ENCODE assay signal across 9 cellular contexts in genomic region chr12:1474059-1474537, GRCh38.
DNase-seq lines count a peak whose midpoint lies in the region; TF ChIP-seq lines count a peak whose summit lies in the region.
"Had no signal": no experiment of that assay in that cellular context is flagged by ENCODE, and none has a peak within 500 bp of the region (broad histone marks: within the 10 kb centered on the region; RNA-seq: fewer than 3 reads in every experiment).

No MANE protein-coding gene starts in this region.

- H3K27me3 ChIP-seq in cardiac muscle cell = no peaks in the 10 kb centered on the region

- TF ChIP-seq CTCF in cardiac muscle cell (IDR thresholded peaks at IDR 0.05; ENCODE audit: low read depth, low read length) (no peak), fibroblast of villous mesenchyme (IDR thresholded peaks at IDR 0.05; ENCODE audit: insufficient read depth, low read depth, low read length) (no peak), type B pancreatic cell (conservative IDR thresholded peaks at IDR 0.05) (no peak)

- H3K27ac ChIP-seq in cardiac muscle cell = peak overlapping the region; percentile 89

- peaks cover 32% of the 10 kb centered on the region for H3K36me3 Mint-ChIP-seq in type B pancreatic cell

- no peak overlapping the region for H3K4me3 Mint-ChIP-seq in type B pancreatic cell

- no peaks in the 10 kb centered on the region for H3K36me3 ChIP-seq in cardiac muscle cell

- no peak overlapping the region for H3K27ac Mint-ChIP-seq in type B pancreatic cell

- H3K27me3 Mint-ChIP-seq in type B pancreatic cell = no peaks in the 10 kb centered on the region

- DNase-seq in cardiac muscle cell (ENCODE audit: low read depth in 1 of 2, low spot score in 1 of 2) (peak; percentile 26 to 86), cardiac septum (ENCODE audit: low spot score) (no peak), SW 1271 (lab: John Stamatoyannopoulos, UW) (peak; percentile 96 to 100), fibroblast of villous mesenchyme (ENCODE audit: low read depth) (peak; percentile 94), type B pancreatic cell (ENCODE audit: extremely low spot score, unreplicated experiment) (peak; percentile 29), erythroblast (lab: John Stamatoyannopoulos, UW) (no peak), NCI-H146 treated with DMSO at 0.1 percent for 48 hours (lab: John Stamatoyannopoulos, UW; ENCODE audit: unreplicated experiment) (no peak), GDM1 (lab: John Stamatoyannopoulos, UW) (no peak)
- DNase-seq: activated effector memory CD4-positive, alpha-beta T cell treated with anti-CD3 and anti-CD28 coated beads, Interleukin-2, amount 50 U/mL, for 16 hours had no signal

- intact Hi-C loops in cardiac septum (cut with DNase I) = no loop called here

- peaks cover 61% of the 10 kb centered on the region for H3K4me1 ChIP-seq in cardiac muscle cell (ENCODE audit: low read depth)

- H3K9me3 ChIP-seq in cardiac muscle cell (ENCODE audit: low read depth) = no peaks in the 10 kb centered on the region

- H3K9me3 Mint-ChIP-seq in type B pancreatic cell = no peaks in the 10 kb centered on the region

- peaks cover 4% of the 10 kb centered on the region for H3K4me1 Mint-ChIP-seq in type B pancreatic cell (ENCODE audit: unreplicated experiment)

- no peak for TF ChIP-seq POLR2A in erythroblast (IDR thresholded peaks at IDR 0.05; ENCODE audit: low read length)

- no peak overlapping the region for H3K4me3 ChIP-seq in cardiac muscle cell
- peak overlapping the region; percentile 23 for H3K4me3 ChIP-seq in fibroblast of villous mesenchyme (ENCODE audit: low read depth, low read length)

Comparison
In these comparisons a context has a peak if more than half of its experiments do, and no peak if none do; other contexts are left out.
1. DNase-seq: peak in cardiac muscle cell (2 of 2), SW 1271 (2 of 2), fibroblast of villous mesenchyme (single experiment) and type B pancreatic cell (single experiment); none in cardiac septum (single experiment), erythroblast (0 of 2), NCI-H146 treated with DMSO at 0.1 percent for 48 hours (single experiment) and GDM1 (single experiment).